29 cellular contexts compared by ENCODE assay signal in the genomic region with DNA sequence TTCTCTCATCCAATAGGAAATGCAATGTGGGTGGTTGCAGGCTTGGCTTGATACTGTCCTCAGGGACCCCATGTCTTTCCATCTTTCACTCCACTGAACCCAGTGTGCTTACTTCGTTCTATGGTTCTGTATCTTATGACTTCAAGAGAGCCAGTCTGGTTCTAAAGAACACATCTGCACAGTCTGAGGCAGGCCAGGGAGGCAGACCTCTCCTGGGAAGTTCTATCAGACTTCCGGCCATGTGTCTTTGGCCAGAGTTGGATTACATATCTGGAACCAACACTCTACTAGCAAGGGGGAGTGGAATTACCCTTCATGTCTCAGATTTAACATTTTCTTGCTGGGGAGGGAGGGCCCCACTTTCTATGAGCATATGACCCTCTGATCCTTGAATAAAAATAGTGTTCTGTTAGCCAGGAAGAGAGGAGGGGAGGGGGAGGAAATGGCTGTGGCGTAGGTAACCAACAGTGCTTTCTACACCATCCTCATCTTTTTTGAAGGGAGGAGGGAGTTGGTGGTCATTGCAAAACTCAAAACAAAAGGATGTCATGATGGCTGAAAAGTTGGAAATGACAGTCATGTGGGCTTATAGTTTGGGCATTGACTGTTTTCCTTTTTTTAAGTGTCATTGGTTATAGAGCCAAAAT.
DNase-seq lines count a peak whose midpoint lies in the region; ATAC-seq and TF ChIP-seq lines count a peak whose summit lies in the region.
"Had no signal": no experiment of that assay in that cellular context is flagged by ENCODE, and none has a peak within 500 bp of the region (broad histone marks: within the 10 kb centered on the region; RNA-seq: fewer than 3 reads in every experiment).

No MANE protein-coding gene starts in this region.

- H3K27me3 Mint-ChIP-seq in GM23338 (ENCODE audit: insufficient read depth, low read depth, poor library complexity), result peaks cover 3% of the 10 kb centered on the region
- H3K27me3 Mint-ChIP-seq in activated CD8-positive, alpha-beta T cell treated with anti-CD3 and anti-CD28 coated beads for 36 hours, result no peaks in the 10 kb centered on the region
- H3K27me3 Mint-ChIP-seq in stimulated activated naive B cell treated with anti-CD40 and anti-IgM and Interleukin-4, amounts not matched to agents 10 μg/mL and 1 μg/mL and 100 μg/mL, for 72 hours, result no peaks in the 10 kb centered on the region

- H2AFZ ChIP-seq in GM23338, result peak overlapping the region; percentile 84; the same call in 1 of the 2 replicates

- H3K4me3 ChIP-seq in right cardiac atrium (ENCODE audit: low read length) (no peak overlapping the region), GM23338 (no peak overlapping the region)
- H3K4me3 ChIP-seq: right lobe of liver, spleen, tibial artery, vagina had no signal

- no peak for TF ChIP-seq CTCF in GM23338 (conservative IDR thresholded peaks at IDR 0.05; ENCODE audit: low read depth in 2 of 2)
- TF ChIP-seq CTCF in activated CD8-positive, alpha-beta T cell treated with anti-CD3 and anti-CD28 coated beads for 36 hours (IDR thresholded peaks at IDR 0.05), result no peak

- H3F3A ChIP-seq in GM23338 (replicated peaks; ENCODE audit: low read depth), result no peaks in the 10 kb centered on the region

- H3K27ac ChIP-seq in right cardiac atrium (ENCODE audit: low read length) (no peak overlapping the region), GM23338 (ENCODE audit: low read depth) (no peak overlapping the region)
- H3K27ac ChIP-seq: neutrophil, right lobe of liver, spleen, tibial artery, vagina, WERI-Rb-1 had no signal

- no peak overlapping the region for H3K4me3 Mint-ChIP-seq in GM23338
- no peak overlapping the region for H3K4me3 Mint-ChIP-seq in activated CD8-positive, alpha-beta T cell treated with anti-CD3 and anti-CD28 coated beads for 36 hours
- no peak overlapping the region for H3K4me3 Mint-ChIP-seq in stimulated activated effector memory CD8-positive, alpha-beta T cell treated with anti-CD3 and anti-CD28 coated beads, Interleukin-12 subunit alpha, Interleukin-12 subunit beta, amount 100 ng/mL, for 72 hours
- H3K4me3 Mint-ChIP-seq in stimulated activated naive B cell treated with anti-CD40 and anti-IgM and Interleukin-4, amounts not matched to agents 10 μg/mL and 1 μg/mL and 100 μg/mL, for 72 hours, result no peak overlapping the region
- H3K4me3 Mint-ChIP-seq: brain had no signal

- no peaks in the 10 kb centered on the region for H3K9me3 ChIP-seq in right cardiac atrium (ENCODE audit: control insufficient read depth, low read length)
- H3K9me3 ChIP-seq: neutrophil, right lobe of liver, spleen, tibial artery, vagina had no signal

- POLR2A ChIA-PET in activated CD8-positive, alpha-beta T cell treated with anti-CD3 and anti-CD28 coated beads for 36 hours (lab: Charles Lee), result no interaction called here

- no peaks in the 10 kb centered on the region for H3K36me3 Mint-ChIP-seq in GM23338 (ENCODE audit: low read depth)
- H3K36me3 Mint-ChIP-seq in activated CD8-positive, alpha-beta T cell treated with anti-CD3 and anti-CD28 coated beads for 36 hours (ENCODE audit: low read depth), result no peaks in the 10 kb centered on the region
- no peaks in the 10 kb centered on the region for H3K36me3 Mint-ChIP-seq in stimulated activated effector memory CD8-positive, alpha-beta T cell treated with anti-CD3 and anti-CD28 coated beads, Interleukin-12 subunit alpha, Interleukin-12 subunit beta, amount 100 ng/mL, for 72 hours
- H3K36me3 Mint-ChIP-seq in stimulated activated naive B cell treated with anti-CD40 and anti-IgM and Interleukin-4, amounts not matched to agents 10 μg/mL and 1 μg/mL and 100 μg/mL, for 72 hours, result no peaks in the 10 kb centered on the region
- H3K36me3 Mint-ChIP-seq: brain had no signal

- peaks cover 13% of the 10 kb centered on the region; the same call in 2 of the 3 replicates for H3K4me1 Mint-ChIP-seq in GM23338
- peaks cover 11% of the 10 kb centered on the region for H3K4me1 Mint-ChIP-seq in activated CD8-positive, alpha-beta T cell treated with anti-CD3 and anti-CD28 coated beads for 36 hours (ENCODE audit: low read depth)
- H3K4me1 Mint-ChIP-seq in stimulated activated effector memory CD8-positive, alpha-beta T cell treated with anti-CD3 and anti-CD28 coated beads, Interleukin-12 subunit alpha, Interleukin-12 subunit beta, amount 100 ng/mL, for 72 hours, result peaks cover 12% of the 10 kb centered on the region
- no peaks in the 10 kb centered on the region for H3K4me1 Mint-ChIP-seq in stimulated activated naive B cell treated with anti-CD40 and anti-IgM and Interleukin-4, amounts not matched to agents 10 μg/mL and 1 μg/mL and 100 μg/mL, for 72 hours
- H3K4me1 Mint-ChIP-seq: brain had no signal

- H3K9me3 Mint-ChIP-seq in GM23338, result no peaks in the 10 kb centered on the region
- H3K9me3 Mint-ChIP-seq in activated CD8-positive, alpha-beta T cell treated with anti-CD3 and anti-CD28 coated beads for 36 hours, result no peaks in the 10 kb centered on the region
- H3K9me3 Mint-ChIP-seq in stimulated activated effector memory CD8-positive, alpha-beta T cell treated with anti-CD3 and anti-CD28 coated beads, Interleukin-12 subunit alpha, Interleukin-12 subunit beta, amount 100 ng/mL, for 72 hours, result no peaks in the 10 kb centered on the region
- peaks cover 0 to 2% of the 10 kb centered on the region in 2 donors for H3K9me3 Mint-ChIP-seq in stimulated activated naive B cell treated with anti-CD40 and anti-IgM and Interleukin-4, amounts not matched to agents 10 μg/mL and 1 μg/mL and 100 μg/mL, for 72 hours
- H3K9me3 Mint-ChIP-seq: brain had no signal

- no peak overlapping the region for H3K4me2 ChIP-seq in GM23338

- ATAC-seq in Right ventricle myocardium inferior, result peak; percentile 54
- no peak for ATAC-seq in right cardiac atrium
- no peak for ATAC-seq in GM23338
- peak; percentile 67 for ATAC-seq in activated CD8-positive, alpha-beta T cell treated with anti-CD3 and anti-CD28 coated beads for 36 hours
- peak; percentile 64 for ATAC-seq in stimulated activated effector memory CD8-positive, alpha-beta T cell treated with anti-CD3 and anti-CD28 coated beads, Interleukin-12 subunit alpha, Interleukin-12 subunit beta, amount 100 ng/mL, for 72 hours
- no peak for ATAC-seq in GM21515 (IDR thresholded peaks at IDR 0.05; ENCODE audit: unreplicated experiment)
- no peak for ATAC-seq in stimulated activated naive B cell treated with anti-CD40 and anti-IgM and Interleukin-4, amounts not matched to agents 10 μg/mL and 1 μg/mL and 100 μg/mL, for 72 hours (replicated peaks)
- ATAC-seq: esophagus mucosa, HCT116, Panc1, right lobe of liver had no signal

- H3K27ac Mint-ChIP-seq in GM23338, result no peak overlapping the region
- H3K27ac Mint-ChIP-seq in activated CD8-positive, alpha-beta T cell treated with anti-CD3 and anti-CD28 coated beads for 36 hours, result no peak overlapping the region
- H3K27ac Mint-ChIP-seq in stimulated activated effector memory CD8-positive, alpha-beta T cell treated with anti-CD3 and anti-CD28 coated beads, Interleukin-12 subunit alpha, Interleukin-12 subunit beta, amount 100 ng/mL, for 72 hours, result no peak overlapping the region
- no peak overlapping the region for H3K27ac Mint-ChIP-seq in stimulated activated naive B cell treated with anti-CD40 and anti-IgM and Interleukin-4, amounts not matched to agents 10 μg/mL and 1 μg/mL and 100 μg/mL, for 72 hours
- H3K27ac Mint-ChIP-seq: brain, progenitor cell of endocrine pancreas had no signal

- H3K36me3 ChIP-seq in GM23338 (ENCODE audit: insufficient read depth), result no peaks in the 10 kb centered on the region
- H3K36me3 ChIP-seq: neutrophil, right lobe of liver, spleen, tibial artery, vagina, WERI-Rb-1 had no signal

- no peak for DNase-seq in Right ventricle myocardium inferior (ENCODE audit: missing footprints)
- DNase-seq in right cardiac atrium, result no peak
- no peak for DNase-seq in GM23338 (ENCODE audit: low spot score)
- peak; percentile 21 for DNase-seq in activated CD8-positive, alpha-beta T cell treated with anti-CD3 and anti-CD28 coated beads for 36 hours
- no peak for DNase-seq in stimulated activated effector memory CD8-positive, alpha-beta T cell treated with anti-CD3 and anti-CD28 coated beads, Interleukin-12 subunit alpha, Interleukin-12 subunit beta, amount 100 ng/mL, for 72 hours (ENCODE audit: low spot score in 2 of 2)
- no peak for DNase-seq in stimulated activated naive B cell treated with anti-CD40 and anti-IgM and Interleukin-4, amounts not matched to agents 10 μg/mL and 1 μg/mL and 100 μg/mL, for 72 hours
- DNase-seq: activated gamma-delta T cell treated with Interleukin-2 at 50 U/mL for 16 hours; cerebellar nuclear complex; dermis blood vessel endothelial cell; foreskin fibroblast; kidney; NCI-H1436 treated with DMSO at 0.1 percent for 48 hours; NCI-H2107; NCI-H446; NCI-H774; right lobe of liver; SIG-M5; spleen; stimulated activated CD8-positive, alpha-beta memory T cell treated with anti-CD3 and anti-CD28 coated beads, Interleukin-4, amount 100 ng/mL, for 48 hours; tibial artery; WERI-Rb-1 had no signal

- 47% methylated on average over 3 of the region's 3 CpGs for WGBS in right cardiac atrium

- intact Hi-C loops in Right ventricle myocardium inferior (cut with DNase I), result no loop called here
- intact Hi-C loops in right cardiac atrium (cut with DNase I), result no loop called here
- intact Hi-C loops in activated CD8-positive, alpha-beta T cell treated with anti-CD3 and anti-CD28 coated beads for 36 hours (cut with micrococcal nuclease), result no loop called here

- H3K79me2 ChIP-seq in GM23338 (replicated peaks; ENCODE audit: insufficient read depth), result no peaks in the 10 kb centered on the region

- H3K4me1 ChIP-seq in right cardiac atrium (ENCODE audit: control insufficient read depth, insufficient read depth, low read length), result no peaks in the 10 kb centered on the region
- 0 out of 2 replicates have a peak, but pooled peaks cover 8% of the 10 kb centered on the region for H3K4me1 ChIP-seq in GM23338 (ENCODE audit: insufficient read depth)
- H3K4me1 ChIP-seq: right lobe of liver, spleen, tibial artery, vagina had no signal

- H4K20me1 ChIP-seq in GM23338 (replicated peaks; ENCODE audit: insufficient read depth), result no peaks in the 10 kb centered on the region

- no peaks in the 10 kb centered on the region for H3K9me2 ChIP-seq in GM23338 (ENCODE audit: insufficient read depth)

- CTCF ChIA-PET in activated CD8-positive, alpha-beta T cell treated with anti-CD3 and anti-CD28 coated beads for 36 hours (lab: Charles Lee), result no interaction called here

- H3K27me3 ChIP-seq in right cardiac atrium (ENCODE audit: control insufficient read depth, insufficient read depth) (no peaks in the 10 kb centered on the region), GM23338 (ENCODE audit: insufficient read depth) (no peaks in the 10 kb centered on the region)
- H3K27me3 ChIP-seq: neutrophil, right lobe of liver, spleen, tibial artery, vagina had no signal

TF ChIP-seq in GM23338, 12 proteins besides CTCF, POLR2A, EP300 and RAD21 (continues in another document):
- no peak for TF ChIP-seq ZNF114 (CRISPR knock-in tag; IDR thresholded peaks at IDR 0.05)
- no peak for TF ChIP-seq CREB1 (CRISPR knock-in tag; IDR thresholded peaks at IDR 0.05; ENCODE audit: low read depth)
- TF ChIP-seq EZH2 (IDR thresholded peaks at IDR 0.05; ENCODE audit: low read depth, unreplicated experiment), result no peak

Comparison
In these comparisons a context has a peak if more than half of its experiments do, and no peak if none do; other contexts are left out.
1. ATAC-seq: peak in Right ventricle myocardium inferior (single experiment), activated CD8-positive, alpha-beta T cell treated with anti-CD3 and anti-CD28 coated beads for 36 hours (single experiment) and stimulated activated effector memory CD8-positive, alpha-beta T cell treated with anti-CD3 and anti-CD28 coated beads, Interleukin-12 subunit alpha, Interleukin-12 subunit beta, amount 100 ng/mL, for 72 hours (single experiment); none in right cardiac atrium (0 of 2), GM23338 (single experiment), GM21515 (single experiment) and stimulated activated naive B cell treated with anti-CD40 and anti-IgM and Interleukin-4, amounts not matched to agents 10 μg/mL and 1 μg/mL and 100 μg/mL, for 72 hours (0 of 2).